In genomic region chr6:32609391-32609730, GRCh38 we compare ENCODE assay signal across 15 cellular contexts. TPM values are rescaled to one million over a fixed set of nuclear protein-coding genes. Genes with fewer than 3 reads are reported as not detected.
A peak's percentile ranks its signal among the peaks of the same experiment; 100 is the strongest.
DNase-seq lines count a peak whose midpoint lies in the region; ATAC-seq and TF ChIP-seq lines count a peak whose summit lies in the region.
"Had no signal": no experiment of that assay in that cellular context is flagged by ENCODE, and none has a peak within 500 bp of the region (broad histone marks: within the 10 kb centered on the region; RNA-seq: fewer than 3 reads in every experiment).

No MANE protein-coding gene starts in this region.

- POLR2A ChIA-PET in MCF 10A (lab: Yijun Ruan, JAX), result interaction anchor here (0.6 kb wide), 1 partner anchor 12 kb away, joined by 3 read pairs; no protein-coding TSS in a partner anchor

- no peak overlapping the region for H3K4me3 Mint-ChIP-seq in MCF 10A (ENCODE audit: unreplicated experiment)
- peak overlapping the region; percentile 3 for H3K4me3 Mint-ChIP-seq in activated T-helper 1 cell treated with anti-CD3 and anti-CD28 coated beads, Interleukin-12 subunit alpha, Interleukin-12 subunit beta, Interleukin-2, Interleukin-4 antibody, amounts not matched to agents 30 ng/mL and 10 ng/mL and 1 ng/mL, durations not matched to agents 14 hours and 24 hours and 36 hours

- no peak overlapping the region for H3K27ac Mint-ChIP-seq in MCF 10A (ENCODE audit: low read depth, unreplicated experiment)
- H3K27ac Mint-ChIP-seq in activated T-helper 1 cell treated with anti-CD3 and anti-CD28 coated beads, Interleukin-12 subunit alpha, Interleukin-12 subunit beta, Interleukin-2, Interleukin-4 antibody, amounts not matched to agents 30 ng/mL and 10 ng/mL and 1 ng/mL, durations not matched to agents 14 hours and 24 hours and 36 hours, result no peak overlapping the region

- no peak overlapping the region for H3K23ac ChIP-seq in mesendoderm (ENCODE audit: low read length)

- no peak overlapping the region for H3K56ac ChIP-seq in mesendoderm (ENCODE audit: low read length)

- CTCF ChIA-PET in MCF 10A (lab: Yijun Ruan, JAX), result no interaction called here

- 100% methylated on average over 3 of the region's 3 CpGs for WGBS in mesendoderm (ENCODE audit: extremely low coverage, insufficient coverage, low lambda C conversion rate)
- WGBS in upper lobe of left lung, 2 donors, result 64 to 80% methylated on average over 2 to 3 of the region's 3 CpGs

- no peak for TF ChIP-seq EP300 in upper lobe of left lung (IDR thresholded peaks at IDR 0.05)

- H3K27ac ChIP-seq in breast epithelium, result peak overlapping the region; percentile 26 to 63
- H3K27ac ChIP-seq in mesendoderm (ENCODE audit: low read depth, low read length), result no peak overlapping the region
- peak overlapping the region; percentile 65 to 75 (median 66) for H3K27ac ChIP-seq in upper lobe of left lung
- H3K27ac ChIP-seq: thoracic aorta, WERI-Rb-1 had no signal

- no peak overlapping the region for H3K4me2 ChIP-seq in mesendoderm (ENCODE audit: low read length)

- no peak overlapping the region for H2BK15ac ChIP-seq in mesendoderm (replicated peaks; ENCODE audit: low read depth)

- H4K8ac ChIP-seq in mesendoderm (ENCODE audit: low read depth, low read length), result no peak overlapping the region

- no peak for TF ChIP-seq POLR2A in breast epithelium (IDR thresholded peaks at IDR 0.05)
- TF ChIP-seq POLR2A in upper lobe of left lung (IDR thresholded peaks at IDR 0.05), result no peak

- H3K9me3 ChIP-seq in breast epithelium (no peaks in the 10 kb centered on the region), upper lobe of left lung (no peaks in the 10 kb centered on the region)
- H3K9me3 ChIP-seq: thoracic aorta had no signal

- H3K18ac ChIP-seq in mesendoderm (ENCODE audit: low read length), result no peak overlapping the region

- H3K79me2 ChIP-seq in mesendoderm (ENCODE audit: control insufficient read depth, insufficient read depth, low read length), result no peaks in the 10 kb centered on the region

- H4K5ac ChIP-seq in mesendoderm (ENCODE audit: low read length), result no peak overlapping the region

- DNase-seq in breast epithelium (ENCODE audit: low spot score in 2 of 2) (no peak), MCF 10A (ENCODE audit: unreplicated experiment) (no peak), mesendoderm (no peak), upper lobe of left lung (no peak), epidermal melanocyte (ENCODE audit: insufficient read length, low spot score) (no peak)
- DNase-seq in activated T-helper 1 cell treated with anti-CD3 and anti-CD28 coated beads, Interleukin-12 subunit alpha, Interleukin-12 subunit beta, Interleukin-2, Interleukin-4 antibody, amounts not matched to agents 30 ng/mL and 10 ng/mL and 1 ng/mL, durations not matched to agents 14 hours and 24 hours and 36 hours (ENCODE audit: low spot score), result no peak

- H3K36me3 ChIP-seq in breast epithelium (no peaks in the 10 kb centered on the region), mesendoderm (ENCODE audit: control insufficient read depth, insufficient read depth, low read length) (no peaks in the 10 kb centered on the region), upper lobe of left lung (no peaks in the 10 kb centered on the region)
- H3K36me3 ChIP-seq: thoracic aorta, WERI-Rb-1 had no signal

- H3K27me3 ChIP-seq in breast epithelium, result no peaks in the 10 kb centered on the region
- H3K27me3 ChIP-seq in mesendoderm (ENCODE audit: insufficient read depth, low read length, poor library complexity), result no peaks in the 10 kb centered on the region
- H3K27me3 ChIP-seq in upper lobe of left lung, result no peaks in the 10 kb centered on the region

- no peak overlapping the region for H3K4ac ChIP-seq in mesendoderm (ENCODE audit: low read depth, low read length)

- H3K9me3 Mint-ChIP-seq in MCF 10A (ENCODE audit: unreplicated experiment), result no peaks in the 10 kb centered on the region
- no peaks in the 10 kb centered on the region for H3K9me3 Mint-ChIP-seq in activated T-helper 1 cell treated with anti-CD3 and anti-CD28 coated beads, Interleukin-12 subunit alpha, Interleukin-12 subunit beta, Interleukin-2, Interleukin-4 antibody, amounts not matched to agents 30 ng/mL and 10 ng/mL and 1 ng/mL, durations not matched to agents 14 hours and 24 hours and 36 hours

- BruUV-seq in MCF 10A (replicated peaks; lab: Mats Ljungman, UMichigan), result no TSS peak

- intact Hi-C loops in breast epithelium (cut with DNase I; ENCODE audit: low total_unique reads) (no loop called here), MCF 10A (cut with micrococcal nuclease) (no loop called here)
- intact Hi-C loops in activated T-helper 1 cell treated with anti-CD3 and anti-CD28 coated beads, Interleukin-12 subunit alpha, Interleukin-12 subunit beta, Interleukin-2, Interleukin-4 antibody, amounts not matched to agents 30 ng/mL and 10 ng/mL and 1 ng/mL, durations not matched to agents 14 hours and 24 hours and 36 hours (cut with micrococcal nuclease), result no loop called here

- no peaks in the 10 kb centered on the region for H3K36me3 Mint-ChIP-seq in MCF 10A (ENCODE audit: insufficient read depth, unreplicated experiment)
- H3K36me3 Mint-ChIP-seq in activated T-helper 1 cell treated with anti-CD3 and anti-CD28 coated beads, Interleukin-12 subunit alpha, Interleukin-12 subunit beta, Interleukin-2, Interleukin-4 antibody, amounts not matched to agents 30 ng/mL and 10 ng/mL and 1 ng/mL, durations not matched to agents 14 hours and 24 hours and 36 hours (ENCODE audit: low read depth), result no peaks in the 10 kb centered on the region

- no peak overlapping the region for H3K9ac ChIP-seq in mesendoderm (ENCODE audit: low read length)

- no peak overlapping the region for H3K4me3 ChIP-seq in breast epithelium
- no peak overlapping the region for H3K4me3 ChIP-seq in mesendoderm (ENCODE audit: low read length)
- no peak overlapping the region for H3K4me3 ChIP-seq in upper lobe of left lung

- H3K4me1 ChIP-seq in breast epithelium (no peaks in the 10 kb centered on the region), mesendoderm (ENCODE audit: control insufficient read depth, low read depth, low read length) (no peaks in the 10 kb centered on the region), upper lobe of left lung (peaks cover 0 to 5% (median 0%) of the 10 kb centered on the region in 4 donors)

- H2AK5ac ChIP-seq in mesendoderm (ENCODE audit: low read length), result no peak overlapping the region

- no peak for ATAC-seq in upper lobe of left lung (ENCODE audit: low FRiP score in 2 of 2)
- ATAC-seq in GM21526 (IDR thresholded peaks at IDR 0.05; ENCODE audit: low FRiP score, unreplicated experiment), result no peak
- ATAC-seq in HG02884 (IDR thresholded peaks at IDR 0.05; ENCODE audit: unreplicated experiment), result no peak

- no peaks in the 10 kb centered on the region for H3K4me1 Mint-ChIP-seq in MCF 10A (ENCODE audit: insufficient read depth, unreplicated experiment)
- peaks cover 21% of the 10 kb centered on the region for H3K4me1 Mint-ChIP-seq in activated T-helper 1 cell treated with anti-CD3 and anti-CD28 coated beads, Interleukin-12 subunit alpha, Interleukin-12 subunit beta, Interleukin-2, Interleukin-4 antibody, amounts not matched to agents 30 ng/mL and 10 ng/mL and 1 ng/mL, durations not matched to agents 14 hours and 24 hours and 36 hours (ENCODE audit: low read depth)

- H3K27me3 Mint-ChIP-seq in MCF 10A (ENCODE audit: insufficient read depth, unreplicated experiment), result peaks cover 53% of the 10 kb centered on the region
- H3K27me3 Mint-ChIP-seq in activated T-helper 1 cell treated with anti-CD3 and anti-CD28 coated beads, Interleukin-12 subunit alpha, Interleukin-12 subunit beta, Interleukin-2, Interleukin-4 antibody, amounts not matched to agents 30 ng/mL and 10 ng/mL and 1 ng/mL, durations not matched to agents 14 hours and 24 hours and 36 hours (ENCODE audit: insufficient read depth), result no peaks in the 10 kb centered on the region

- H2BK120ac ChIP-seq in mesendoderm (ENCODE audit: low read depth, low read length), result peak overlapping the region; percentile 54

- TF ChIP-seq CTCF in breast epithelium (IDR thresholded peaks at IDR 0.05), result no peak
- TF ChIP-seq CTCF in MCF 10A (IDR thresholded peaks at IDR 0.05; ENCODE audit: unreplicated experiment), result no peak
- TF ChIP-seq CTCF in upper lobe of left lung (IDR thresholded peaks at IDR 0.05), result no peak

- H3K79me1 ChIP-seq in mesendoderm (ENCODE audit: low read length), result no peaks in the 10 kb centered on the region

- no peak overlapping the region for H2BK5ac ChIP-seq in mesendoderm (ENCODE audit: low read length)

RNA-seq across cellular contexts. Expression of gene HLA-DRB1, which starts 19.7 kb away (rescaled TPM):
- 10 to 100 TPM; 28.2 to 90.3 (median 44.2) TPM for total RNA-seq in breast epithelium
- not detected in 2 replicates for total RNA-seq in MCF 10A (2022)
- total RNA-seq in activated T-helper 1 cell treated with anti-CD3 and anti-CD28 coated beads, Interleukin-12 subunit alpha, Interleukin-12 subunit beta, Interleukin-2, Interleukin-4 antibody, amounts not matched to agents 30 ng/mL and 10 ng/mL and 1 ng/mL, durations not matched to agents 14 hours and 24 hours and 36 hours, result 33.1 and 33.7 TPM in 2 replicates
- 2.2 TPM for polyA plus RNA-seq in mesendoderm (2013, experiment 1 of 2)
- 2.2 TPM for polyA plus RNA-seq in mesendoderm (2013, experiment 2 of 2)
- total RNA-seq in upper lobe of left lung, result 1,000 to 10,000 TPM in 1 of 6 donors, 100 to 1,000 TPM in 5; 133 to 1,304 (median 370) TPM
- total RNA-seq: A673, fibroblast of villous mesenchyme had no signal
- polyA plus RNA-seq: neural cell had no signal

RNA-seq across cellular contexts. Expression of gene HLA-DQA1, which starts 27.8 kb away (rescaled TPM):
- total RNA-seq in breast epithelium, result 10 to 100 TPM in 2 of 3 donors, 1 to 10 TPM in 1; 1.6 to 19.2 (median 15.0) TPM
- total RNA-seq in MCF 10A (2022), result not detected in 2 replicates
- total RNA-seq in activated T-helper 1 cell treated with anti-CD3 and anti-CD28 coated beads, Interleukin-12 subunit alpha, Interleukin-12 subunit beta, Interleukin-2, Interleukin-4 antibody, amounts not matched to agents 30 ng/mL and 10 ng/mL and 1 ng/mL, durations not matched to agents 14 hours and 24 hours and 36 hours, result 12.5 and 13.3 TPM in 2 replicates
- polyA plus RNA-seq in mesendoderm (2013, experiment 1 of 2), result 0.07 TPM
- polyA plus RNA-seq in mesendoderm (2013, experiment 2 of 2), result not detected
- total RNA-seq in upper lobe of left lung, result 100 to 1,000 TPM in 4 of 6 donors, 1 to 10 TPM in 1, not detected in 1; 7.8 to 476 (median 122) TPM
- total RNA-seq: A673, dermis blood vessel endothelial cell, fibroblast of villous mesenchyme, M059J had no signal
- polyA plus RNA-seq: neural cell had no signal

RNA-seq across cellular contexts. Expression of gene HLA-DQB1, which starts 57.1 kb away (rescaled TPM):
- total RNA-seq in breast epithelium, result 1 to 10 TPM; 1.3 to 7.2 (median 5.4) TPM
- total RNA-seq in MCF 10A (2022), result not detected in 2 replicates
- total RNA-seq in activated T-helper 1 cell treated with anti-CD3 and anti-CD28 coated beads, Interleukin-12 subunit alpha, Interleukin-12 subunit beta, Interleukin-2, Interleukin-4 antibody, amounts not matched to agents 30 ng/mL and 10 ng/mL and 1 ng/mL, durations not matched to agents 14 hours and 24 hours and 36 hours, result 4.3 and 4.7 TPM in 2 replicates
- 0.66 TPM for polyA plus RNA-seq in mesendoderm (2013, experiment 1 of 2)
- polyA plus RNA-seq in mesendoderm (2013, experiment 2 of 2), result 0.63 TPM
- 100 to 1,000 TPM in 2 of 6 donors, 10 to 100 TPM in 2, 1 to 10 TPM in 2; 1.0 to 154 (median 36.3) TPM for total RNA-seq in upper lobe of left lung
- total RNA-seq: A673, dermis blood vessel endothelial cell, fibroblast of villous mesenchyme, M059J had no signal
- polyA plus RNA-seq: neural cell had no signal

Comparison
In these comparisons a context has a peak if more than half of its experiments do, and no peak if none do; other contexts are left out.
1. RNA of gene HLA-DRB1, which starts 19.7 kb away (total RNA-seq): 133 to 1,304 TPM in upper lobe of left lung, 28.2 to 90.3 TPM in breast epithelium and 33.1 to 33.7 TPM in activated T-helper 1 cell treated with anti-CD3 and anti-CD28 coated beads, Interleukin-12 subunit alpha, Interleukin-12 subunit beta, Interleukin-2, Interleukin-4 antibody, amounts not matched to agents 30 ng/mL and 10 ng/mL and 1 ng/mL, durations not matched to agents 14 hours and 24 hours and 36 hours; not detected in MCF 10A; every median in the first group is over 10 times any median in the second.